10 cellular contexts compared by ENCODE assay signal in genomic region chr22:50544746-50545253, GRCh38. TPM values are rescaled to one million over a fixed set of nuclear protein-coding genes. Genes with fewer than 3 reads are reported as not detected.
DNase-seq lines count a peak whose midpoint lies in the region; ATAC-seq and TF ChIP-seq lines count a peak whose summit lies in the region.
"Had no signal": no experiment of that assay in that cellular context is flagged by ENCODE, and none has a peak within 500 bp of the region (broad histone marks: within the 10 kb centered on the region; RNA-seq: fewer than 3 reads in every experiment).

No MANE protein-coding gene starts in this region.

- peaks cover 55% of the 10 kb centered on the region for H3K4me1 Mint-ChIP-seq in activated CD4-positive, alpha-beta T cell treated with anti-CD3 and anti-CD28 coated beads for 36 hours

- no peak for TF ChIP-seq CTCF in ascending aorta (IDR thresholded peaks at IDR 0.05)

- no peaks in the 10 kb centered on the region for H3K9me3 Mint-ChIP-seq in activated CD4-positive, alpha-beta T cell treated with anti-CD3 and anti-CD28 coated beads for 36 hours (ENCODE audit: low read depth)

- peak overlapping the region; percentile 33 for H3K4me3 ChIP-seq in effector memory CD4-positive, alpha-beta T cell (ENCODE audit: insufficient read depth, low read depth, low read length, poor library complexity, severe bottlenecking)
- no peak overlapping the region for H3K4me3 ChIP-seq in ascending aorta

- ATAC-seq in activated CD4-positive, alpha-beta T cell treated with anti-CD3 and anti-CD28 coated beads for 36 hours: no peak
- ATAC-seq in GM19328 (IDR thresholded peaks at IDR 0.05; ENCODE audit: unreplicated experiment): no peak

- peak overlapping the region; percentile 56 for H3K27ac ChIP-seq in effector memory CD4-positive, alpha-beta T cell (ENCODE audit: insufficient read depth, low read length, poor library complexity, severe bottlenecking)
- no peak overlapping the region for H3K27ac ChIP-seq in ascending aorta

- no peaks in the 10 kb centered on the region for H3K9me3 ChIP-seq in effector memory CD4-positive, alpha-beta T cell (ENCODE audit: control insufficient read depth, low read length)
- H3K9me3 ChIP-seq in ascending aorta: no peaks in the 10 kb centered on the region

- H3K27me3 Mint-ChIP-seq in activated CD4-positive, alpha-beta T cell treated with anti-CD3 and anti-CD28 coated beads for 36 hours: no peaks in the 10 kb centered on the region

- DNase-seq in activated CD4-positive, alpha-beta T cell treated with anti-CD3 and anti-CD28 coated beads for 36 hours: peak; percentile 57
- no peak for DNase-seq in activated CD4-positive, alpha-beta T cell treated with anti-CD3 and anti-CD28 coated beads for 1 hour
- DNase-seq in OCI-M1 (lab: John Stamatoyannopoulos, UW): peak; percentile 47
- DNase-seq in effector memory CD4-positive, alpha-beta T cell: no peak
- peak; percentile 54 for DNase-seq in stimulated activated CD8-positive, alpha-beta memory T cell treated with anti-CD3 and anti-CD28 coated beads, Interleukin-4, amount 100 ng/mL, for 48 hours
- DNase-seq in ascending aorta (ENCODE audit: low spot score in 2 of 2): no peak
- DNase-seq in NCI-H1048 (lab: John Stamatoyannopoulos, UW): no peak
- DNase-seq: occipital lobe had no signal

- peaks cover 5% of the 10 kb centered on the region for H3K36me3 Mint-ChIP-seq in activated CD4-positive, alpha-beta T cell treated with anti-CD3 and anti-CD28 coated beads for 36 hours (ENCODE audit: low read depth)

- peak overlapping the region; percentile 78 for H3K27ac Mint-ChIP-seq in activated CD4-positive, alpha-beta T cell treated with anti-CD3 and anti-CD28 coated beads for 36 hours

- H3K36me3 ChIP-seq in effector memory CD4-positive, alpha-beta T cell (ENCODE audit: control insufficient read depth, insufficient read depth, low read length): no peaks in the 10 kb centered on the region
- H3K36me3 ChIP-seq in ascending aorta: no peaks in the 10 kb centered on the region

- no peak overlapping the region for H3K4me3 Mint-ChIP-seq in activated CD4-positive, alpha-beta T cell treated with anti-CD3 and anti-CD28 coated beads for 36 hours

- H3K27me3 ChIP-seq in effector memory CD4-positive, alpha-beta T cell (replicated peaks; ENCODE audit: control insufficient read depth, insufficient read depth, low read length, poor library complexity, severe bottlenecking): no peaks in the 10 kb centered on the region
- H3K27me3 ChIP-seq in ascending aorta: peaks cover 19% of the 10 kb centered on the region

- intact Hi-C loops in activated CD4-positive, alpha-beta T cell treated with anti-CD3 and anti-CD28 coated beads for 36 hours (cut with DNase I, micrococcal nuclease): loop anchor here (1.0 to 5.0 kb wide), 7 partner anchors 13 to 582 kb away; partner anchors contain the start of genes NCAPH2 (in 1 of the 2), PIM3 (in 1 of the 2), SCO2 (in 1 of the 2) and SYCE3 (in 1 of the 2)
- intact Hi-C loops in ascending aorta (cut with DNase I): no loop called here

- POLR2A ChIA-PET in activated CD4-positive, alpha-beta T cell treated with anti-CD3 and anti-CD28 coated beads for 36 hours (lab: Charles Lee): interaction anchor here (0.7 to 1.4 kb wide), 2 partner anchors 15 to 19 kb away, joined by 3 to 6 read pairs; partner anchors contain the start of genes SCO2 and TYMP

- CTCF ChIA-PET in activated CD4-positive, alpha-beta T cell treated with anti-CD3 and anti-CD28 coated beads for 36 hours (lab: Charles Lee): interaction anchor here (0.9 to 4.0 kb wide), 10 partner anchors 9 to 76 kb away, joined by 3 to 29 read pairs (median 6); partner anchors contain the start of genes CHKB, SCO2, SYCE3 and TYMP

- peaks cover 42% of the 10 kb centered on the region for H3K4me1 ChIP-seq in effector memory CD4-positive, alpha-beta T cell (ENCODE audit: control insufficient read depth, insufficient read depth, low read length, poor library complexity, severe bottlenecking)
- peaks cover 8 to 10% of the 10 kb centered on the region in 2 donors for H3K4me1 ChIP-seq in ascending aorta

RNA-seq across cellular contexts. Expression of gene KLHDC7B, which starts 0.9 kb away (rescaled TPM):
- total RNA-seq in activated CD4-positive, alpha-beta T cell treated with anti-CD3 and anti-CD28 coated beads for 36 hours: 1 to 10 TPM; 5.7 to 6.4 TPM
- total RNA-seq in ascending aorta: not detected
- total RNA-seq: A172, occipital lobe had no signal

RNA-seq across cellular contexts. Expression of gene TYMP, which starts 15.0 kb away (rescaled TPM):
- 10 to 100 TPM; 26.9 to 44.3 TPM for total RNA-seq in activated CD4-positive, alpha-beta T cell treated with anti-CD3 and anti-CD28 coated beads for 36 hours
- total RNA-seq in ascending aorta: 150 TPM

RNA-seq across cellular contexts. Expression of gene SYCE3, which starts 17.9 kb away (rescaled TPM):
- total RNA-seq in activated CD4-positive, alpha-beta T cell treated with anti-CD3 and anti-CD28 coated beads for 36 hours: 1 to 10 TPM; 3.8 TPM
- not detected for total RNA-seq in ascending aorta
- total RNA-seq: occipital lobe had no signal

RNA-seq across cellular contexts. Expression of gene SCO2, which starts 19.4 kb away (rescaled TPM):
- 1 to 10 TPM; 2.4 to 5.6 TPM for total RNA-seq in activated CD4-positive, alpha-beta T cell treated with anti-CD3 and anti-CD28 coated beads for 36 hours
- total RNA-seq in ascending aorta: not detected

RNA-seq across cellular contexts. Expression of gene CPT1B, which starts 33.4 kb away (rescaled TPM):
- 10 to 100 TPM; 42.5 to 51.4 TPM for total RNA-seq in activated CD4-positive, alpha-beta T cell treated with anti-CD3 and anti-CD28 coated beads for 36 hours
- total RNA-seq in ascending aorta: 0.43 TPM

Comparison
In these comparisons a context has a peak if more than half of its experiments do, and no peak if none do; other contexts are left out.
1. DNase-seq: peak in activated CD4-positive, alpha-beta T cell treated with anti-CD3 and anti-CD28 coated beads for 36 hours (single experiment), OCI-M1 (single experiment) and stimulated activated CD8-positive, alpha-beta memory T cell treated with anti-CD3 and anti-CD28 coated beads, Interleukin-4, amount 100 ng/mL, for 48 hours (single experiment); none in activated CD4-positive, alpha-beta T cell treated with anti-CD3 and anti-CD28 coated beads for 1 hour (single experiment), effector memory CD4-positive, alpha-beta T cell (0 of 3), ascending aorta (0 of 2) and NCI-H1048 (single experiment).